In genomic region chr2:10523406-10524189, GRCh38 we compare ENCODE assay signal across 19 cellular contexts.
A peak's percentile ranks its signal among the peaks of the same experiment; 100 is the strongest.
DNase-seq lines count a peak whose midpoint lies in the region; ATAC-seq, FAIRE-seq and TF ChIP-seq lines count a peak whose summit lies in the region.
"Had no signal": no experiment of that assay in that cellular context is flagged by ENCODE, and none has a peak within 500 bp of the region (broad histone marks: within the 10 kb centered on the region; RNA-seq: fewer than 3 reads in every experiment).

No MANE protein-coding gene starts in this region.

- H3K4ac ChIP-seq in H9 (ENCODE audit: low read depth, low read length), result no peak overlapping the region

- no peak overlapping the region for H2BK20ac ChIP-seq in H9 (ENCODE audit: low read depth, low read length, poor library complexity, severe bottlenecking)

- H2AK5ac ChIP-seq in H9 (ENCODE audit: insufficient read length, low read length), result no peak overlapping the region

- H2BK12ac ChIP-seq in H9 (ENCODE audit: insufficient read length, low read depth, low read length), result no peak overlapping the region

- no peaks in the 10 kb centered on the region for H3K79me1 ChIP-seq in H9 (ENCODE audit: insufficient read depth, low read depth, low read length, poor library complexity, severe bottlenecking)

- H4K20me1 ChIP-seq in H9 (ENCODE audit: control insufficient read depth, insufficient read depth, insufficient read length), result no peaks in the 10 kb centered on the region
- no peaks in the 10 kb centered on the region for H4K20me1 ChIP-seq in HepG2 (ENCODE audit: insufficient read depth, low read length)

- WGBS in H9 (ENCODE audit: extremely low coverage, insufficient read length, low lambda C conversion rate), result no CpG with 5 or more reads among the region's 20 CpGs
- WGBS in HepG2 (ENCODE audit: low lambda C conversion rate), result 45% methylated on average over 20 of the region's 20 CpGs
- 90 to 92% methylated on average over 20 of the region's 20 CpGs for WGBS in sigmoid colon, 2 donors

- no peaks in the 10 kb centered on the region for H3K4me1 Mint-ChIP-seq in activated naive CD4-positive, alpha-beta T cell treated with anti-CD3 and anti-CD28 coated beads, Interleukin-2, amount 50 U/mL, for 24 hours
- H3K4me1 Mint-ChIP-seq in activated naive CD4-positive, alpha-beta T cell treated with anti-CD3 and anti-CD28 coated beads, Interleukin-2, amount 10 ng/mL, durations not matched to agents 7 days and 5 days, result no peaks in the 10 kb centered on the region
- H3K4me1 Mint-ChIP-seq in H9, result peaks cover 2 to 16% of the 10 kb centered on the region in 2 experiments
- no peaks in the 10 kb centered on the region for H3K4me1 Mint-ChIP-seq in activated T-helper 1 cell treated with anti-CD3 and anti-CD28 coated beads, Interleukin-12 subunit alpha, Interleukin-12 subunit beta, Interleukin-2, Interleukin-4 antibody, amounts not matched to agents 30 ng/mL and 10 ng/mL and 1 ng/mL, durations not matched to agents 14 hours and 24 hours and 36 hours (ENCODE audit: low read depth)
- H3K4me1 Mint-ChIP-seq: IgD-negative memory B cell had no signal

- no peak overlapping the region for H3T11ph ChIP-seq in H9 (ENCODE audit: low read length)

- H3K56ac ChIP-seq in H9 (ENCODE audit: insufficient read length, low read depth, low read length), result no peak overlapping the region

- H3K23me2 ChIP-seq in H9 (ENCODE audit: insufficient read length, low read depth, low read length, poor library complexity, severe bottlenecking), result peaks cover 3% of the 10 kb centered on the region

- no peak overlapping the region for H3K18ac ChIP-seq in H9 (ENCODE audit: insufficient read length, low read depth, low read length)

- no peak overlapping the region for H3K14ac ChIP-seq in H9 (ENCODE audit: insufficient read depth, low read length)

- H3K4me2 ChIP-seq in H9 (ENCODE audit: insufficient read depth, insufficient read length, low read length) (no peak overlapping the region), HepG2 (ENCODE audit: low read depth, low read length) (no peak overlapping the region)

- CTCF ChIA-PET in activated naive CD4-positive, alpha-beta T cell treated with anti-CD3 and anti-CD28 coated beads, Interleukin-2, amount 10 ng/mL, durations not matched to agents 7 days and 5 days (lab: Charles Lee), result interaction anchor here (0.6 kb wide), 2 partner anchors 253 to 1588 kb away, joined by 3 read pairs; no protein-coding TSS in a partner anchor
- CTCF ChIA-PET in HepG2 (lab: Yijun Ruan, JAX; ENCODE audit: low intra/inter-chr PET ratio, low total read pairs), result no interaction called here

- peak overlapping the region; percentile 59 for H3K27ac Mint-ChIP-seq in activated naive CD4-positive, alpha-beta T cell treated with anti-CD3 and anti-CD28 coated beads, Interleukin-2, amount 50 U/mL, for 24 hours
- no peak overlapping the region for H3K27ac Mint-ChIP-seq in activated naive CD4-positive, alpha-beta T cell treated with anti-CD3 and anti-CD28 coated beads, Interleukin-2, amount 10 ng/mL, durations not matched to agents 7 days and 5 days
- peak overlapping the region in 2 of 3 experiments; percentile 39 to 83; a peak in 2 of 7 replicates for H3K27ac Mint-ChIP-seq in H9
- H3K27ac Mint-ChIP-seq in activated T-helper 1 cell treated with anti-CD3 and anti-CD28 coated beads, Interleukin-12 subunit alpha, Interleukin-12 subunit beta, Interleukin-2, Interleukin-4 antibody, amounts not matched to agents 30 ng/mL and 10 ng/mL and 1 ng/mL, durations not matched to agents 14 hours and 24 hours and 36 hours, result no peak overlapping the region

- TF ChIP-seq POLR2A in HepG2 (IDR thresholded peaks at IDR 0.05; ENCODE audit: insufficient read depth in 1 of 2, low read depth in 2 of 2, low read length in 2 of 2), result no peak
- TF ChIP-seq POLR2A in sigmoid colon (IDR thresholded peaks at IDR 0.05), result no peak

- intact Hi-C loops in HepG2 (cut with micrococcal nuclease; ENCODE audit: unreplicated experiment), result no loop called here
- intact Hi-C loops in sigmoid colon (cut with DNase I), result no loop called here
- intact Hi-C loops in activated T-helper 1 cell treated with anti-CD3 and anti-CD28 coated beads, Interleukin-12 subunit alpha, Interleukin-12 subunit beta, Interleukin-2, Interleukin-4 antibody, amounts not matched to agents 30 ng/mL and 10 ng/mL and 1 ng/mL, durations not matched to agents 14 hours and 24 hours and 36 hours (cut with micrococcal nuclease), result no loop called here

- TF ChIP-seq RAD21 in HepG2 (CRISPR knock-in tag; IDR thresholded peaks at IDR 0.05), result no peak

- ATAC-seq in HepG2, result no peak
- ATAC-seq in GM21515 (IDR thresholded peaks at IDR 0.05; ENCODE audit: unreplicated experiment), result no peak
- ATAC-seq: PC-3 had no signal

- H3K4me3 Mint-ChIP-seq in activated naive CD4-positive, alpha-beta T cell treated with anti-CD3 and anti-CD28 coated beads, Interleukin-2, amount 50 U/mL, for 24 hours, result no peak overlapping the region
- H3K4me3 Mint-ChIP-seq in activated naive CD4-positive, alpha-beta T cell treated with anti-CD3 and anti-CD28 coated beads, Interleukin-2, amount 10 ng/mL, durations not matched to agents 7 days and 5 days, result no peak overlapping the region
- H3K4me3 Mint-ChIP-seq in H9, result no peak overlapping the region; a peak in 1 of 5 replicates
- H3K4me3 Mint-ChIP-seq in activated T-helper 1 cell treated with anti-CD3 and anti-CD28 coated beads, Interleukin-12 subunit alpha, Interleukin-12 subunit beta, Interleukin-2, Interleukin-4 antibody, amounts not matched to agents 30 ng/mL and 10 ng/mL and 1 ng/mL, durations not matched to agents 14 hours and 24 hours and 36 hours, result no peak overlapping the region

- H3K4me3 ChIP-seq in HepG2 (replicated peaks in 1 of 3; ENCODE audit: insufficient read depth in 1 of 3, low read depth in 2 of 3, low read length in 3 of 3), result no peak overlapping the region
- H3K4me3 ChIP-seq in sigmoid colon, result no peak overlapping the region

- H3K36me3 ChIP-seq in HepG2 (replicated peaks in 1 of 2; ENCODE audit: control insufficient read depth in 1 of 2, insufficient read depth in 2 of 2, low read length in 2 of 2), result no peaks in the 10 kb centered on the region
- H3K36me3 ChIP-seq in sigmoid colon, result no peaks in the 10 kb centered on the region

- TF ChIP-seq CTCF in H9 (conservative IDR thresholded peaks at IDR 0.05) (no peak), HepG2 (CRISPR knock-in tag; IDR thresholded peaks at IDR 0.05) (no peak), sigmoid colon (IDR thresholded peaks at IDR 0.05) (no peak)

- H3K79me2 ChIP-seq in H9 (ENCODE audit: insufficient read depth, low read length) (no peaks in the 10 kb centered on the region), HepG2 (ENCODE audit: insufficient read depth, low read length) (no peaks in the 10 kb centered on the region)

- H4K91ac ChIP-seq in H9 (ENCODE audit: insufficient read length, low read depth, low read length), result no peak overlapping the region

- BruUV-seq in HepG2 (replicated peaks; lab: Mats Ljungman, UMichigan), result no TSS peak

- H3K9ac ChIP-seq in H9 (ENCODE audit: extremely low read depth, insufficient read length, low read length) (no peak overlapping the region), HepG2 (ENCODE audit: insufficient read depth, low read depth, low read length) (no peak overlapping the region)

- H3K27me3 ChIP-seq in H9 (ENCODE audit: insufficient read depth, low read length) (no peaks in the 10 kb centered on the region), HepG2 (ENCODE audit: control insufficient read depth in 1 of 2, insufficient read depth in 2 of 2, low read length in 2 of 2) (peaks cover 17 to 57% of the 10 kb centered on the region in 2 experiments; a peak in 4 of 5 replicates), sigmoid colon (no peaks in the 10 kb centered on the region)

- H3K27ac ChIP-seq in H9 (ENCODE audit: insufficient read length, low read depth, low read length), result no peak overlapping the region
- H3K27ac ChIP-seq in HepG2 (ENCODE audit: extremely low read length, insufficient read depth, low read length), result no peak overlapping the region
- no peak overlapping the region for H3K27ac ChIP-seq in sigmoid colon
- H3K27ac ChIP-seq: RWPE1 had no signal

- H2BK15ac ChIP-seq in H9 (ENCODE audit: low read depth, low read length), result no peak overlapping the region

- H3K27me3 Mint-ChIP-seq in activated naive CD4-positive, alpha-beta T cell treated with anti-CD3 and anti-CD28 coated beads, Interleukin-2, amount 50 U/mL, for 24 hours, result no peaks in the 10 kb centered on the region
- peaks cover 15% of the 10 kb centered on the region for H3K27me3 Mint-ChIP-seq in activated naive CD4-positive, alpha-beta T cell treated with anti-CD3 and anti-CD28 coated beads, Interleukin-2, amount 10 ng/mL, durations not matched to agents 7 days and 5 days
- peaks cover 2% of the 10 kb centered on the region for H3K27me3 Mint-ChIP-seq in H9 (ENCODE audit: low read depth)
- H3K27me3 Mint-ChIP-seq in activated T-helper 1 cell treated with anti-CD3 and anti-CD28 coated beads, Interleukin-12 subunit alpha, Interleukin-12 subunit beta, Interleukin-2, Interleukin-4 antibody, amounts not matched to agents 30 ng/mL and 10 ng/mL and 1 ng/mL, durations not matched to agents 14 hours and 24 hours and 36 hours (ENCODE audit: insufficient read depth), result no peaks in the 10 kb centered on the region

- no peaks in the 10 kb centered on the region for H3K36me3 Mint-ChIP-seq in activated naive CD4-positive, alpha-beta T cell treated with anti-CD3 and anti-CD28 coated beads, Interleukin-2, amount 50 U/mL, for 24 hours
- H3K36me3 Mint-ChIP-seq in activated naive CD4-positive, alpha-beta T cell treated with anti-CD3 and anti-CD28 coated beads, Interleukin-2, amount 10 ng/mL, durations not matched to agents 7 days and 5 days, result no peaks in the 10 kb centered on the region
- no peaks in the 10 kb centered on the region for H3K36me3 Mint-ChIP-seq in H9 (ENCODE audit: insufficient read depth in 1 of 3, low read depth in 3 of 3)
- no peaks in the 10 kb centered on the region for H3K36me3 Mint-ChIP-seq in activated T-helper 1 cell treated with anti-CD3 and anti-CD28 coated beads, Interleukin-12 subunit alpha, Interleukin-12 subunit beta, Interleukin-2, Interleukin-4 antibody, amounts not matched to agents 30 ng/mL and 10 ng/mL and 1 ng/mL, durations not matched to agents 14 hours and 24 hours and 36 hours (ENCODE audit: low read depth)
- H3K36me3 Mint-ChIP-seq: IgD-negative memory B cell had no signal

- POLR2A ChIA-PET in HepG2 (lab: Yijun Ruan, JAX), result no interaction called here

- H3K9me3 Mint-ChIP-seq in activated naive CD4-positive, alpha-beta T cell treated with anti-CD3 and anti-CD28 coated beads, Interleukin-2, amount 50 U/mL, for 24 hours, result no peaks in the 10 kb centered on the region
- no peaks in the 10 kb centered on the region for H3K9me3 Mint-ChIP-seq in activated naive CD4-positive, alpha-beta T cell treated with anti-CD3 and anti-CD28 coated beads, Interleukin-2, amount 10 ng/mL, durations not matched to agents 7 days and 5 days
- no peaks in the 10 kb centered on the region; a peak in 1 of 5 replicates for H3K9me3 Mint-ChIP-seq in H9
- no peaks in the 10 kb centered on the region for H3K9me3 Mint-ChIP-seq in activated T-helper 1 cell treated with anti-CD3 and anti-CD28 coated beads, Interleukin-12 subunit alpha, Interleukin-12 subunit beta, Interleukin-2, Interleukin-4 antibody, amounts not matched to agents 30 ng/mL and 10 ng/mL and 1 ng/mL, durations not matched to agents 14 hours and 24 hours and 36 hours
- H3K9me3 Mint-ChIP-seq: IgD-negative memory B cell had no signal

- H4K8ac ChIP-seq in H9 (replicated peaks; ENCODE audit: insufficient read length, low read depth, low read length), result no peak overlapping the region

- no peak for TF ChIP-seq EP300 in HepG2 (IDR thresholded peaks at IDR 0.05; ENCODE audit: low read depth in 2 of 2, low read length in 2 of 2)
- no peak for TF ChIP-seq EP300 in HepG2 (CRISPR knock-in tag; IDR thresholded peaks at IDR 0.05; ENCODE audit: borderline replicate concordance)
- no peak for TF ChIP-seq EP300 in sigmoid colon (IDR thresholded peaks at IDR 0.05)

- in situ Hi-C loops in HepG2 (cut with HindIII; ENCODE audit: extremely low pct_ligation_motif_present, low pct_unique_long_range_greater_than_20kb), result no loop called here

- no peaks in the 10 kb centered on the region for H3K9me3 ChIP-seq in H9 (ENCODE audit: control insufficient read depth, low read depth, low read length)
- no peaks in the 10 kb centered on the region for H3K9me3 ChIP-seq in HepG2 (ENCODE audit: low read length)
- H3K9me3 ChIP-seq in sigmoid colon, result no peaks in the 10 kb centered on the region

- H3K23ac ChIP-seq in H9 (ENCODE audit: insufficient read length, low read depth, low read length), result no peak overlapping the region

- no peak for DNase-seq in activated naive CD4-positive, alpha-beta T cell treated with anti-CD3 and anti-CD28 coated beads, Interleukin-2, amount 10 ng/mL, durations not matched to agents 7 days and 5 days
- DNase-seq in H9 (no peak), HepG2 (ENCODE audit: low spot score) (no peak), sigmoid colon (peak; percentile 44)
- DNase-seq in activated T-helper 1 cell treated with anti-CD3 and anti-CD28 coated beads, Interleukin-12 subunit alpha, Interleukin-12 subunit beta, Interleukin-2, Interleukin-4 antibody, amounts not matched to agents 30 ng/mL and 10 ng/mL and 1 ng/mL, durations not matched to agents 14 hours and 24 hours and 36 hours (ENCODE audit: low spot score), result no peak
- DNase-seq: C1 segment of cervical spinal cord, GF-D8, Kasumi-1, MM.1S, NCI-H1092 treated with DMSO at 0.1 percent for 48 hours, NCI-H1694, NCI-H510A treated with DMSO at 0.1 percent for 48 hours, NCI-H82, PC-3 had no signal

- no peak for FAIRE-seq in HepG2 (lab: Jason Lieb, UNC)
- FAIRE-seq: GM12891 had no signal

- H2AFZ ChIP-seq in H9 (ENCODE audit: low read length) (no peak overlapping the region), HepG2 (ENCODE audit: low read length) (no peak overlapping the region)

- H2BK120ac ChIP-seq in H9 (ENCODE audit: low read depth, low read length, poor library complexity, severe bottlenecking), result no peak overlapping the region

- no peak overlapping the region for H4K5ac ChIP-seq in H9 (ENCODE audit: insufficient read length, low read depth, low read length)

- no peak overlapping the region for H2BK5ac ChIP-seq in H9 (ENCODE audit: insufficient read length, low read length)

- H3K4me1 ChIP-seq in H9 (ENCODE audit: insufficient read depth, low read length) (no peaks in the 10 kb centered on the region), HepG2 (ENCODE audit: insufficient read depth, low read length) (no peaks in the 10 kb centered on the region), sigmoid colon (no peaks in the 10 kb centered on the region)

Comparison
In these comparisons a context has a peak if more than half of its experiments do, and no peak if none do; other contexts are left out.
1. H3K27ac Mint-ChIP-seq: peak in activated naive CD4-positive, alpha-beta T cell treated with anti-CD3 and anti-CD28 coated beads, Interleukin-2, amount 50 U/mL, for 24 hours (single experiment) and H9 (2 of 3); none in activated naive CD4-positive, alpha-beta T cell treated with anti-CD3 and anti-CD28 coated beads, Interleukin-2, amount 10 ng/mL, durations not matched to agents 7 days and 5 days (single experiment) and activated T-helper 1 cell treated with anti-CD3 and anti-CD28 coated beads, Interleukin-12 subunit alpha, Interleukin-12 subunit beta, Interleukin-2, Interleukin-4 antibody, amounts not matched to agents 30 ng/mL and 10 ng/mL and 1 ng/mL, durations not matched to agents 14 hours and 24 hours and 36 hours (single experiment).